ENCODE assay signal across 23 cellular contexts in the genomic region with DNA sequence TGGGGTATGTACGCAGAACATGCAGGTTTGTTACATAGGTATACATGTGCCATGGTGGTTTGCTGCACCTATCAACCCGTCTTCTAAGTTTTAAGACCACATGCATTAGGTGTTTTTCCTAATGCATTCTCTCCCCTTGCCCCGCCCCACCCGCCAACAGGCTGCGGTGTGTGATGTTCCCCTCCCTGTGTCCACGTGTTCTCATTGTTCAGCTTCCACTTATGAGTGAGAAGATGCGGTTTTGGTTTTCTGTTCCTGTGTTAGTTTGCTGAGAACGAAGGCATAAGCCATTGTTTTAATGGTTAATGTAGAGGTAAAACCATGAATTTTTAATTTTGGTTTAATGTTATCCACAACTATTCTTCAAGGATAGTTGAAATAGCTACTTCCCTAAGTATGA.
DNase-seq lines count a peak whose midpoint lies in the region; ATAC-seq, FAIRE-seq and TF ChIP-seq lines count a peak whose summit lies in the region.
"Had no signal": no experiment of that assay in that cellular context is flagged by ENCODE, and none has a peak within 500 bp of the region (broad histone marks: within the 10 kb centered on the region; RNA-seq: fewer than 3 reads in every experiment).

No MANE protein-coding gene starts in this region.

- no peak for ATAC-seq in HepG2
- no peak for ATAC-seq in right lobe of liver
- peak; percentile 50 for ATAC-seq in GM12878
- no peak for ATAC-seq in HG02938 (IDR thresholded peaks at IDR 0.05; ENCODE audit: unreplicated experiment)
- ATAC-seq: A549 had no signal

- CTCF ChIA-PET in HepG2 (lab: Yijun Ruan, JAX; ENCODE audit: low intra/inter-chr PET ratio, low total read pairs) (no interaction called here), GM12878 (lab: Yijun Ruan, JAX) (no interaction called here)

- H3K4me3 ChIP-seq in HepG2 (replicated peaks in 1 of 3; ENCODE audit: insufficient read depth in 1 of 3, low read depth in 2 of 3, low read length in 3 of 3) (no peak overlapping the region), right lobe of liver (no peak overlapping the region), GM12878 (no peak overlapping the region), prostate gland (no peak overlapping the region)
- H3K4me3 ChIP-seq: A549; BLaER1 treated with 17β-estradiol and CSF1 and Interleukin-3, amounts not matched to agents 10 nM and 100 nM had no signal

- H3K79me2 ChIP-seq in HepG2 (ENCODE audit: insufficient read depth, low read length) (no peaks in the 10 kb centered on the region), GM12878 (ENCODE audit: control insufficient read depth, insufficient read depth, low read length) (no peaks in the 10 kb centered on the region)

- DNase-seq in HepG2 (ENCODE audit: low spot score) (no peak), right lobe of liver (no peak), RPMI8226 (peak; percentile 4), GM12878 (ENCODE audit: low read depth, low spot score) (no peak), prostate gland (ENCODE audit: low spot score) (no peak)
- DNase-seq: AML-193; CD4-positive, alpha-beta memory T cell; CD4-positive, CD25-positive, alpha-beta regulatory T cell; CD8-positive, alpha-beta memory T cell; COR-L47; DMS 273 treated with DMSO at 0.1 percent for 48 hours; DMS153; DMS53; DMS79; DND-41; EL; GDM1 had no signal

- BruUV-seq in HepG2 (replicated peaks; lab: Mats Ljungman, UMichigan) (no TSS peak), GM12878 (replicated peaks; lab: Mats Ljungman, UMichigan) (no TSS peak)

- H3K27ac ChIP-seq in HepG2 (ENCODE audit: extremely low read length, insufficient read depth, low read length) (no peak overlapping the region), right lobe of liver (no peak overlapping the region), GM12878 (ENCODE audit: control insufficient read depth, insufficient read depth) (no peak overlapping the region), prostate gland (no peak overlapping the region)
- H3K27ac ChIP-seq: 22Rv1; A549; BLaER1 treated with 17β-estradiol and CSF1 and Interleukin-3, amounts not matched to agents 10 nM and 100 nM had no signal

- H4K20me1 ChIP-seq in HepG2 (ENCODE audit: insufficient read depth, low read length): no peaks in the 10 kb centered on the region
- no peaks in the 10 kb centered on the region for H4K20me1 ChIP-seq in GM12878 (ENCODE audit: control insufficient read depth, insufficient read depth)
- H4K20me1 ChIP-seq: BLaER1 treated with 17β-estradiol and CSF1 and Interleukin-3, amounts not matched to agents 10 nM and 100 nM had no signal

- H3K4me1 ChIP-seq in HepG2 (ENCODE audit: insufficient read depth, low read length) (no peaks in the 10 kb centered on the region), right lobe of liver (no peaks in the 10 kb centered on the region), GM12878 (ENCODE audit: control insufficient read depth, insufficient read depth, low read length) (no peaks in the 10 kb centered on the region), prostate gland (replicated peaks) (no peaks in the 10 kb centered on the region)
- H3K4me1 ChIP-seq: A549; BLaER1 treated with 17β-estradiol and CSF1 and Interleukin-3, amounts not matched to agents 10 nM and 100 nM had no signal

- no peak for TF ChIP-seq EP300 in HepG2 (IDR thresholded peaks at IDR 0.05; ENCODE audit: low read depth in 2 of 2, low read length in 2 of 2)
- TF ChIP-seq EP300 in HepG2 (CRISPR knock-in tag; IDR thresholded peaks at IDR 0.05; ENCODE audit: borderline replicate concordance): no peak
- no peak for TF ChIP-seq EP300 in GM12878 (IDR thresholded peaks at IDR 0.05; ENCODE audit: borderline replicate concordance in 1 of 2, control insufficient read depth in 1 of 2, low read depth in 2 of 2, low read length in 2 of 2)

- no peak overlapping the region for H3K4me2 ChIP-seq in HepG2 (ENCODE audit: low read depth, low read length)
- no peak overlapping the region for H3K4me2 ChIP-seq in GM12878 (ENCODE audit: control insufficient read depth, insufficient read depth)
- H3K4me2 ChIP-seq: A549; BLaER1 treated with 17β-estradiol and CSF1 and Interleukin-3, amounts not matched to agents 10 nM and 100 nM had no signal

- intact Hi-C loops in HepG2 (cut with micrococcal nuclease; ENCODE audit: unreplicated experiment) (no loop called here), right lobe of liver (cut with DNase I) (no loop called here), GM12878 (cut with micrococcal nuclease; ENCODE audit: unreplicated experiment) (no loop called here), prostate gland (cut with DNase I) (no loop called here)

- FAIRE-seq in HepG2 (lab: Jason Lieb, UNC) (no peak), GM12878 (lab: Jason Lieb, UNC) (no peak)
- FAIRE-seq: A549, GM12891, GM19239 had no signal

- in situ Hi-C loops in HepG2 (cut with HindIII; ENCODE audit: extremely low pct_ligation_motif_present, low pct_unique_long_range_greater_than_20kb) (no loop called here), GM12878 (cut with MboI) (no loop called here)

- H3K36me3 ChIP-seq in HepG2 (replicated peaks in 1 of 2; ENCODE audit: control insufficient read depth in 1 of 2, insufficient read depth in 2 of 2, low read length in 2 of 2): no peaks in the 10 kb centered on the region
- H3K36me3 ChIP-seq in right lobe of liver: no peaks in the 10 kb centered on the region
- no peaks in the 10 kb centered on the region for H3K36me3 ChIP-seq in GM12878 (ENCODE audit: control insufficient read depth in 2 of 2, insufficient read depth in 2 of 2, low read length in 1 of 2)
- H3K36me3 ChIP-seq in prostate gland: no peaks in the 10 kb centered on the region
- H3K36me3 ChIP-seq: BLaER1 treated with 17β-estradiol and CSF1 and Interleukin-3, amounts not matched to agents 10 nM and 100 nM had no signal

- POLR2A ChIA-PET in HepG2 (lab: Yijun Ruan, JAX) (no interaction called here), GM12878 (lab: Charles Lee) (no interaction called here)

- SMC1A ChIA-PET in GM12878 (lab: Charles Lee; ENCODE audit: uncharacterized antibody, unreplicated experiment): no interaction called here

- no peak overlapping the region for H2AFZ ChIP-seq in HepG2 (ENCODE audit: low read length)
- H2AFZ ChIP-seq in GM12878 (ENCODE audit: control insufficient read depth, low read depth, low read length): no peak overlapping the region

- H3K9ac ChIP-seq in HepG2 (ENCODE audit: insufficient read depth, low read depth, low read length) (no peak overlapping the region), GM12878 (ENCODE audit: control insufficient read depth, insufficient read depth, low read length) (no peak overlapping the region)
- H3K9ac ChIP-seq: BLaER1 treated with 17β-estradiol and CSF1 and Interleukin-3, amounts not matched to agents 10 nM and 100 nM had no signal

- no peak for TF ChIP-seq CTCF in HepG2 (CRISPR knock-in tag; IDR thresholded peaks at IDR 0.05)
- no peak for TF ChIP-seq CTCF in right lobe of liver (IDR thresholded peaks at IDR 0.05)
- no peak for TF ChIP-seq CTCF in GM12878 (IDR thresholded peaks at IDR 0.05 in 2 of 3, conservative IDR thresholded peaks at IDR 0.05 in 1 of 3; ENCODE audit: control insufficient read depth in 2 of 3, extremely low read depth in 1 of 3, insufficient read depth in 1 of 3, low read depth in 3 of 3, low read length in 3 of 3)
- no peak for TF ChIP-seq CTCF in prostate gland (IDR thresholded peaks at IDR 0.05)

- TF ChIP-seq RAD21 in HepG2 (CRISPR knock-in tag; IDR thresholded peaks at IDR 0.05) (no peak), GM12878 (IDR thresholded peaks at IDR 0.05; ENCODE audit: insufficient read depth, low read depth, low read length) (no peak)

- RAD21 ChIA-PET in GM12878 (lab: Charles Lee; ENCODE audit: unreplicated experiment): no interaction called here

- no peaks in the 10 kb centered on the region for H3K9me3 ChIP-seq in HepG2 (ENCODE audit: low read length)
- no peaks in the 10 kb centered on the region for H3K9me3 ChIP-seq in right lobe of liver
- no peaks in the 10 kb centered on the region for H3K9me3 ChIP-seq in GM12878 (replicated peaks; ENCODE audit: control insufficient read depth, insufficient read depth, low read length)
- no peaks in the 10 kb centered on the region for H3K9me3 ChIP-seq in prostate gland
- H3K9me3 ChIP-seq: A549; BLaER1 treated with 17β-estradiol and CSF1 and Interleukin-3, amounts not matched to agents 10 nM and 100 nM had no signal

- WGBS in HepG2 (ENCODE audit: low lambda C conversion rate): 17% methylated on average over 8 of the region's 8 CpGs
- 64% methylated on average over 8 of the region's 8 CpGs for WGBS in right lobe of liver (ENCODE audit: insufficient coverage, low coverage, low lambda C conversion rate, missing lambda C conversion rate)
- WGBS in GM12878 (ENCODE audit: insufficient coverage, insufficient replicate concordance, low lambda C conversion rate, missing lambda C conversion rate): 37% methylated on average over 7 of the region's 8 CpGs
- 94% methylated on average over 8 of the region's 8 CpGs for WGBS in prostate gland

- TF ChIP-seq POLR2A in HepG2 (IDR thresholded peaks at IDR 0.05; ENCODE audit: insufficient read depth in 1 of 2, low read depth in 2 of 2, low read length in 2 of 2) (no peak), right lobe of liver (IDR thresholded peaks at IDR 0.05) (no peak), GM12878 (IDR thresholded peaks at IDR 0.05; ENCODE audit: low read depth, low read length) (no peak), prostate gland (IDR thresholded peaks at IDR 0.05) (no peak)

- H3K27me3 ChIP-seq in HepG2 (ENCODE audit: control insufficient read depth in 1 of 2, insufficient read depth in 2 of 2, low read length in 2 of 2): no peaks in the 10 kb centered on the region
- no peaks in the 10 kb centered on the region for H3K27me3 ChIP-seq in right lobe of liver
- H3K27me3 ChIP-seq in GM12878 (replicated peaks in 1 of 2; ENCODE audit: control insufficient read depth in 2 of 2, insufficient read depth in 2 of 2, low read length in 1 of 2): no peaks in the 10 kb centered on the region
- no peaks in the 10 kb centered on the region for H3K27me3 ChIP-seq in prostate gland (replicated peaks; ENCODE audit: insufficient read depth)
- H3K27me3 ChIP-seq: BLaER1 treated with 17β-estradiol and CSF1 and Interleukin-3, amounts not matched to agents 10 nM and 100 nM had no signal

TF ChIP-seq in GM12878, 131 proteins besides CTCF, POLR2A, EP300 and RAD21 (continues in another document):
- no peak for TF ChIP-seq LARP7 (IDR thresholded peaks at IDR 0.05)

Comparison
In these comparisons a context has a peak if more than half of its experiments do, and no peak if none do; other contexts are left out.
1. Of the 75 proteins assayed by ChIP-seq in both HepG2 and GM12878: peak only in HepG2: none; only in GM12878: RAD51 and ZNF687; in both: none; in neither: 72; mixed calls (peak in some experiments, not most) for 1.